Comparison of ENCODE assay signal across 8 cellular contexts in genomic region chr12:109844983-109845841, GRCh38. TPM values are rescaled to one million over a fixed set of nuclear protein-coding genes. Genes with fewer than 3 reads are reported as not detected.
DNase-seq lines count a peak whose midpoint lies in the region; ATAC-seq lines count a peak whose summit lies in the region.

No MANE protein-coding gene starts in this region.

- DNase-seq in AML-193 (lab: John Stamatoyannopoulos, UW), result peak; percentile 60 to 77
- peak; percentile 78 for DNase-seq in NCI-H748 (lab: John Stamatoyannopoulos, UW; ENCODE audit: unreplicated experiment)
- DNase-seq in activated CD4-positive, alpha-beta T cell treated with anti-CD3 and anti-CD28 coated beads, Interleukin-2, amount 50 U/mL, for 4 hours, result peak; percentile 82 to 84
- peak; percentile 39 to 73 for DNase-seq in dermis microvascular lymphatic vessel endothelial cell (ENCODE audit: low read depth in 2 of 2)
- peak; percentile 85 for DNase-seq in medulla oblongata (ENCODE audit: extremely low spot score)
- peak; percentile 81 for DNase-seq in stimulated activated CD8-positive, alpha-beta memory T cell treated with anti-CD3 and anti-CD28 coated beads, Interleukin-12 subunit alpha, Interleukin-12 subunit beta, amount 100 ng/mL, for 1 hour (ENCODE audit: low read depth)

- ATAC-seq in GM19043 (IDR thresholded peaks at IDR 0.05; ENCODE audit: low read depth, unreplicated experiment), result peak; percentile 74
- ATAC-seq in HG03457 (IDR thresholded peaks at IDR 0.05; ENCODE audit: unreplicated experiment), result peak; percentile 68

RNA-seq across cellular contexts. Expression of gene TRPV4, which starts 12.0 kb away (rescaled TPM):
- 1.4 and 2.4 TPM in 2 replicates for total RNA-seq in dermis microvascular lymphatic vessel endothelial cell

RNA-seq across cellular contexts. Expression of gene GLTP, which starts 35.1 kb away (rescaled TPM):
- 45.6 and 45.9 TPM in 2 replicates for total RNA-seq in dermis microvascular lymphatic vessel endothelial cell

RNA-seq across cellular contexts. Expression of gene TCHP, which starts 54.9 kb away (rescaled TPM):
- 5.2 and 5.4 TPM in 2 replicates for total RNA-seq in dermis microvascular lymphatic vessel endothelial cell

Comparison
In these comparisons a context has a peak if more than half of its experiments do, and no peak if none do; other contexts are left out.
1. Peak in every context shown above with its lines: DNase-seq and ATAC-seq.